20 cellular contexts compared by ENCODE assay signal in genomic region chr12:111748867-111749266, GRCh38. TPM values are rescaled to one million over a fixed set of nuclear protein-coding genes. Genes with fewer than 3 reads are reported as not detected.
DNase-seq lines count a peak whose midpoint lies in the region; ATAC-seq and TF ChIP-seq lines count a peak whose summit lies in the region.
"Had no signal": no experiment of that assay in that cellular context is flagged by ENCODE, and none has a peak within 500 bp of the region (broad histone marks: within the 10 kb centered on the region; RNA-seq: fewer than 3 reads in every experiment).

No MANE protein-coding gene starts in this region.

- WGBS in adrenal gland, 4 donors: 42 to 48% (median 45%) methylated on average over 7 of the region's 7 CpGs

- H3K4me1 ChIP-seq in adrenal gland (replicated peaks in 1 of 2): peaks cover 9 to 30% of the 10 kb centered on the region in 2 donors
- no peaks in the 10 kb centered on the region for H3K4me1 ChIP-seq in effector memory CD4-positive, alpha-beta T cell (ENCODE audit: control insufficient read depth, insufficient read depth, low read length, poor library complexity, severe bottlenecking)

- intact Hi-C loops in adrenal gland (cut with DNase I) (no loop called here), Right ventricle myocardium superior (cut with DNase I) (no loop called here)

- no peak for TF ChIP-seq POLR2A in adrenal gland (IDR thresholded peaks at IDR 0.05)

- H3K36me3 ChIP-seq in adrenal gland (replicated peaks in 1 of 2): peaks cover 0 to 24% of the 10 kb centered on the region in 2 donors
- peaks cover 35% of the 10 kb centered on the region for H3K36me3 ChIP-seq in effector memory CD4-positive, alpha-beta T cell (ENCODE audit: control insufficient read depth, insufficient read depth, low read length)
- peaks cover 18% of the 10 kb centered on the region for H3K36me3 ChIP-seq in WERI-Rb-1

- TF ChIP-seq CTCF in adrenal gland (IDR thresholded peaks at IDR 0.05) (no peak), WERI-Rb-1 (IDR thresholded peaks at IDR 0.05; ENCODE audit: low read depth, low read length) (no peak)

- peak overlapping the region in 3 of 5 donors; percentile 45 to 75 (median 67) for H3K27ac ChIP-seq in adrenal gland
- H3K27ac ChIP-seq in cingulate gyrus (ENCODE audit: low read depth, low read length): peak overlapping the region; percentile 39
- H3K27ac ChIP-seq in effector memory CD4-positive, alpha-beta T cell (ENCODE audit: insufficient read depth, low read length, poor library complexity, severe bottlenecking): no peak overlapping the region
- H3K27ac ChIP-seq in WERI-Rb-1: no peak overlapping the region
- H3K27ac ChIP-seq: Peyer's patch had no signal

- H3K27me3 ChIP-seq in adrenal gland: no peaks in the 10 kb centered on the region
- H3K27me3 ChIP-seq in effector memory CD4-positive, alpha-beta T cell (replicated peaks; ENCODE audit: control insufficient read depth, insufficient read depth, low read length, poor library complexity, severe bottlenecking): no peaks in the 10 kb centered on the region
- no peaks in the 10 kb centered on the region for H3K27me3 ChIP-seq in WERI-Rb-1 (ENCODE audit: insufficient read depth, low read depth, severe bottlenecking)
- H3K27me3 ChIP-seq: Peyer's patch had no signal

- H3K9me3 ChIP-seq in adrenal gland (replicated peaks in 1 of 3): no peaks in the 10 kb centered on the region
- no peaks in the 10 kb centered on the region for H3K9me3 ChIP-seq in effector memory CD4-positive, alpha-beta T cell (ENCODE audit: control insufficient read depth, low read length)
- H3K9me3 ChIP-seq in WERI-Rb-1 (ENCODE audit: severe bottlenecking): no peaks in the 10 kb centered on the region
- H3K9me3 ChIP-seq: Peyer's patch had no signal

- DNase-seq in adrenal gland: peak in 3 of 7 donors; percentile 31 to 55 (median 49)
- DNase-seq in Right ventricle myocardium superior: peak; percentile 36
- DNase-seq in left lobe of liver (ENCODE audit: low spot score): no peak
- no peak for DNase-seq in effector memory CD4-positive, alpha-beta T cell
- DNase-seq in effector CD8-positive, alpha-beta T cell (lab: John Stamatoyannopoulos, UW): no peak
- no peak for DNase-seq in WERI-Rb-1
- DNase-seq: AML-193; C1 segment of cervical spinal cord; CD8-positive, alpha-beta T cell; DND-41; NCI-H1694; NCI-H2081 treated with DMSO at 0.1 percent for 48 hours; NCI-H446; NCI-H526; Peyer's patch had no signal

- H3K4me3 ChIP-seq in adrenal gland: no peak overlapping the region
- no peak overlapping the region for H3K4me3 ChIP-seq in effector memory CD4-positive, alpha-beta T cell (ENCODE audit: insufficient read depth, low read depth, low read length, poor library complexity, severe bottlenecking)
- H3K4me3 ChIP-seq in WERI-Rb-1 (ENCODE audit: low read depth, low read length): no peak overlapping the region
- H3K4me3 ChIP-seq: GM23338, Peyer's patch had no signal

- ATAC-seq in Right ventricle myocardium superior (ENCODE audit: poor library complexity): peak; percentile 30
- ATAC-seq in left lobe of liver: peak; percentile 16
- no peak for ATAC-seq in GM18870 (IDR thresholded peaks at IDR 0.05; ENCODE audit: unreplicated experiment)
- ATAC-seq: CD8-positive, alpha-beta T cell; GM23338; HCT116 had no signal

RNA-seq across cellular contexts. Expression of gene ALDH2, which starts 17.9 kb away (rescaled TPM):
- total RNA-seq in adrenal gland (100 to 1,000 TPM; 302 to 536 (median 428) TPM), Right ventricle myocardium superior (459 TPM), left lobe of liver (1,121 TPM)
- polyA plus RNA-seq in adrenal gland: 100 to 1,000 TPM in 2 of 3 donors, 10 to 100 TPM in 1; 52.2 to 263 (median 138) TPM
- total RNA-seq: A172 had no signal

Comparison
In these comparisons a context has a peak if more than half of its experiments do, and no peak if none do; other contexts are left out.
1. H3K27ac ChIP-seq: peak in adrenal gland (3 of 5) and cingulate gyrus (single experiment); none in effector memory CD4-positive, alpha-beta T cell (single experiment) and WERI-Rb-1 (single experiment).